In genomic region chr12:23482571-23482970, GRCh38 we compare ENCODE assay signal across 7 cellular contexts.
"Had no signal": no experiment of that assay in that cellular context is flagged by ENCODE, and none has a peak within 500 bp of the region (broad histone marks: within the 10 kb centered on the region; RNA-seq: fewer than 3 reads in every experiment).

No MANE protein-coding gene starts in this region.

- ATAC-seq: GM12878 had no signal

- H3K4me3 ChIP-seq: GM12878 had no signal

- DNase-seq: GDM1, GF-D8 had no signal

- FAIRE-seq: G401.6, GM12878, GM12891, GM12892, GM18507 had no signal
